ENCODE assay signal across 23 cellular contexts in genomic region chr4:103171006-103171405, GRCh38. TPM values are rescaled to one million over a fixed set of nuclear protein-coding genes. Genes with fewer than 3 reads are reported as not detected.
A peak's percentile ranks its signal among the peaks of the same experiment; 100 is the strongest.
DNase-seq lines count a peak whose midpoint lies in the region; ATAC-seq and TF ChIP-seq lines count a peak whose summit lies in the region.
"Had no signal": no experiment of that assay in that cellular context is flagged by ENCODE, and none has a peak within 500 bp of the region (broad histone marks: within the 10 kb centered on the region; RNA-seq: fewer than 3 reads in every experiment).

No MANE protein-coding gene starts in this region.

- no peaks in the 10 kb centered on the region for H3K27me3 ChIP-seq in GM23248 (replicated peaks; ENCODE audit: insufficient read depth)
- no peaks in the 10 kb centered on the region for H3K27me3 ChIP-seq in mesenchymal stem cell (ENCODE audit: control insufficient read depth in 1 of 2, insufficient read depth in 1 of 2, low read length in 2 of 2)
- no peaks in the 10 kb centered on the region for H3K27me3 ChIP-seq in skeletal muscle satellite cell (ENCODE audit: control insufficient read depth, insufficient read depth, low read length)
- no peaks in the 10 kb centered on the region for H3K27me3 ChIP-seq in WERI-Rb-1 (ENCODE audit: insufficient read depth, low read depth, severe bottlenecking)

- H3K9me3 ChIP-seq in GM23248 (ENCODE audit: low read depth) = no peaks in the 10 kb centered on the region
- H3K9me3 ChIP-seq in mesenchymal stem cell (ENCODE audit: control insufficient read depth, low read length) = peaks cover 14% of the 10 kb centered on the region
- H3K9me3 ChIP-seq in skeletal muscle satellite cell (replicated peaks; ENCODE audit: low read length) = peaks cover 11% of the 10 kb centered on the region
- peaks cover 8% of the 10 kb centered on the region for H3K9me3 ChIP-seq in WERI-Rb-1 (ENCODE audit: severe bottlenecking)

- H3K4me2 ChIP-seq in GM23248 (ENCODE audit: unreplicated experiment) = no peak overlapping the region
- no peak overlapping the region for H3K4me2 ChIP-seq in mesenchymal stem cell (ENCODE audit: low read length, poor library complexity, severe bottlenecking)
- peak overlapping the region; percentile 39 for H3K4me2 ChIP-seq in skeletal muscle satellite cell (ENCODE audit: low read length)

- no peaks in the 10 kb centered on the region for H3F3A ChIP-seq in GM23248 (ENCODE audit: insufficient read depth)

- ATAC-seq in activated CD8-positive, alpha-beta memory T cell treated with anti-CD3 and anti-CD28 coated beads, Interleukin-2, amount 10 ng/mL, durations not matched to agents 7 days and 5 days = no peak
- ATAC-seq: HCT116 had no signal

- CTCF ChIA-PET in activated CD8-positive, alpha-beta memory T cell treated with anti-CD3 and anti-CD28 coated beads, Interleukin-2, amount 10 ng/mL, durations not matched to agents 7 days and 5 days (lab: Charles Lee) = interaction anchor here (1.4 kb wide), 1 partner anchor 15 kb away, joined by 3 read pairs; no protein-coding TSS in a partner anchor

- H2AFZ ChIP-seq in GM23248 = peak overlapping the region; percentile 27
- no peak overlapping the region for H2AFZ ChIP-seq in mesenchymal stem cell (ENCODE audit: low read depth, low read length)

- H3K4ac ChIP-seq in mesenchymal stem cell (ENCODE audit: low read depth in 1 of 2, low read length in 2 of 2) = no peak overlapping the region

- TF ChIP-seq CTCF in choroid plexus epithelial cell (conservative IDR thresholded peaks at IDR 0.05; ENCODE audit: low read depth, low read length) = no peak
- TF ChIP-seq CTCF in WERI-Rb-1 (IDR thresholded peaks at IDR 0.05; ENCODE audit: low read depth, low read length) = no peak

- no peaks in the 10 kb centered on the region for H4K20me1 ChIP-seq in GM23248 (ENCODE audit: insufficient read depth)

- H2AK5ac ChIP-seq in mesenchymal stem cell (ENCODE audit: low read length, severe bottlenecking) = no peak overlapping the region

- H2BK120ac ChIP-seq in mesenchymal stem cell (ENCODE audit: low read depth, low read length) = no peak overlapping the region

- peaks cover 15% of the 10 kb centered on the region for H3K79me1 ChIP-seq in mesenchymal stem cell (replicated peaks; ENCODE audit: low read length, poor library complexity, severe bottlenecking)

- no peak overlapping the region for H2BK15ac ChIP-seq in mesenchymal stem cell (ENCODE audit: low read depth, poor library complexity, severe bottlenecking)

- H4K8ac ChIP-seq in mesenchymal stem cell (ENCODE audit: low read length) = no peak overlapping the region

- H3K4me1 ChIP-seq in GM23248 (ENCODE audit: insufficient read depth) = no peaks in the 10 kb centered on the region
- no peaks in the 10 kb centered on the region for H3K4me1 ChIP-seq in mesenchymal stem cell (ENCODE audit: control insufficient read depth, insufficient read depth, low read depth, low read length)
- H3K4me1 ChIP-seq in skeletal muscle satellite cell (ENCODE audit: control insufficient read depth, insufficient read depth, low read length) = no peaks in the 10 kb centered on the region

- in situ Hi-C loops in GM23248 (cut with MboI) = no loop called here

- no peak overlapping the region for H3K14ac ChIP-seq in mesenchymal stem cell (ENCODE audit: low read length in 2 of 2)

- peaks cover 81% of the 10 kb centered on the region for H3K36me3 Mint-ChIP-seq in activated CD8-positive, alpha-beta memory T cell treated with anti-CD3 and anti-CD28 coated beads, Interleukin-2, amount 10 ng/mL, durations not matched to agents 7 days and 5 days

- H3K27ac Mint-ChIP-seq in activated CD8-positive, alpha-beta memory T cell treated with anti-CD3 and anti-CD28 coated beads, Interleukin-2, amount 10 ng/mL, durations not matched to agents 7 days and 5 days = no peak overlapping the region
- H3K27ac Mint-ChIP-seq: B cell; CD8-positive, alpha-beta memory T cell had no signal

- H3K18ac ChIP-seq in mesenchymal stem cell (ENCODE audit: low read depth in 1 of 2, low read length in 2 of 2) = no peak overlapping the region

- H2BK5ac ChIP-seq in mesenchymal stem cell (ENCODE audit: low read depth, low read length, poor library complexity, severe bottlenecking) = no peak overlapping the region

- H3K36me3 ChIP-seq in GM23248 (ENCODE audit: low read depth) = no peaks in the 10 kb centered on the region; the same call in 1 of the 2 replicates
- H3K36me3 ChIP-seq in mesenchymal stem cell (ENCODE audit: control insufficient read depth in 1 of 2, insufficient read depth in 2 of 2, low read depth in 1 of 2, low read length in 2 of 2) = peaks cover 11 to 17% of the 10 kb centered on the region in 2 experiments
- peaks cover 28% of the 10 kb centered on the region for H3K36me3 ChIP-seq in skeletal muscle satellite cell (ENCODE audit: insufficient read depth, low read length)
- peaks cover 43% of the 10 kb centered on the region for H3K36me3 ChIP-seq in WERI-Rb-1

- DNase-seq in GM23248 (no peak), choroid plexus epithelial cell (ENCODE audit: low read depth) (peak; percentile 67), mesenchymal stem cell (peak; percentile 11), NCI-H1930 (lab: John Stamatoyannopoulos, UW) (no peak), WERI-Rb-1 (no peak)
- DNase-seq in activated CD8-positive, alpha-beta memory T cell treated with anti-CD3 and anti-CD28 coated beads, Interleukin-2, amount 10 ng/mL, durations not matched to agents 7 days and 5 days = no peak
- DNase-seq: CD8-positive, alpha-beta memory T cell; DMS 273 treated with DMSO at 0.1 percent for 48 hours; DMS79 treated with DMSO at 0.1 percent for 48 hours; GF-D8; KBM-7; NCI-H1048; NCI-H1417; NCI-H1694; NCI-H2081; NCI-H2227 treated with DMSO at 0.1 percent for 48 hours; NCI-H526 treated with DMSO at 0.1 percent for 48 hours; Right ventricle myocardium superior; RPMI8226 had no signal

- no peak overlapping the region for H3K9ac ChIP-seq in GM23248
- H3K9ac ChIP-seq in mesenchymal stem cell (ENCODE audit: low read length) = no peak overlapping the region
- H3K9ac ChIP-seq in skeletal muscle satellite cell (ENCODE audit: low read depth, low read length) = peak overlapping the region; percentile 9

- H3K4me3 Mint-ChIP-seq in activated CD8-positive, alpha-beta memory T cell treated with anti-CD3 and anti-CD28 coated beads, Interleukin-2, amount 10 ng/mL, durations not matched to agents 7 days and 5 days = no peak overlapping the region
- H3K4me3 Mint-ChIP-seq: B cell; CD8-positive, alpha-beta memory T cell had no signal

- H3K4me3 ChIP-seq in GM23248 (no peak overlapping the region), choroid plexus epithelial cell (ENCODE audit: low read depth, low read length) (no peak overlapping the region), mesenchymal stem cell (ENCODE audit: insufficient read depth in 1 of 2, low read depth in 1 of 2, low read length in 2 of 2) (no peak overlapping the region), skeletal muscle satellite cell (ENCODE audit: low read length) (no peak overlapping the region), WERI-Rb-1 (ENCODE audit: low read depth, low read length) (no peak overlapping the region)

- H4K91ac ChIP-seq in mesenchymal stem cell (ENCODE audit: low read length) = no peak overlapping the region

- H3K9me2 ChIP-seq in GM23248 (ENCODE audit: insufficient read depth) = no peaks in the 10 kb centered on the region

- peaks cover 20% of the 10 kb centered on the region for H3K79me2 ChIP-seq in GM23248 (ENCODE audit: insufficient read depth)

- H3K23ac ChIP-seq in mesenchymal stem cell (ENCODE audit: low read length in 2 of 2) = no peak overlapping the region

- H3K9me3 Mint-ChIP-seq in activated CD8-positive, alpha-beta memory T cell treated with anti-CD3 and anti-CD28 coated beads, Interleukin-2, amount 10 ng/mL, durations not matched to agents 7 days and 5 days (ENCODE audit: low read depth) = peaks cover 17% of the 10 kb centered on the region

- H3K27me3 Mint-ChIP-seq in activated CD8-positive, alpha-beta memory T cell treated with anti-CD3 and anti-CD28 coated beads, Interleukin-2, amount 10 ng/mL, durations not matched to agents 7 days and 5 days = no peaks in the 10 kb centered on the region
- H3K27me3 Mint-ChIP-seq: B cell; CD8-positive, alpha-beta memory T cell had no signal

- H2BK12ac ChIP-seq in mesenchymal stem cell (ENCODE audit: low read length in 2 of 2) = no peak overlapping the region

- peaks cover 8% of the 10 kb centered on the region for H3K4me1 Mint-ChIP-seq in activated CD8-positive, alpha-beta memory T cell treated with anti-CD3 and anti-CD28 coated beads, Interleukin-2, amount 10 ng/mL, durations not matched to agents 7 days and 5 days
- H3K4me1 Mint-ChIP-seq: B cell had no signal

- H3K27ac ChIP-seq in GM23248 (no peak overlapping the region), mesenchymal stem cell (ENCODE audit: low read length, poor library complexity, severe bottlenecking) (no peak overlapping the region), WERI-Rb-1 (no peak overlapping the region)
- H3K27ac ChIP-seq: C4-2B had no signal

RNA-seq across cellular contexts. Expression of gene CENPE, which starts 27.1 kb away (rescaled TPM):
- total RNA-seq in GM23248 (2014; rRNA removed; shearing (Covaris generic)) = 7.7 and 11.0 TPM in 2 replicates
- 6.7 and 9.1 TPM in 2 replicates for polyA plus RNA-seq in GM23248 (2016; fragmentation: Nextera tagmentation; extraction: Ambion mirVana)
- 3.8 TPM for polyA plus RNA-seq in mesenchymal stem cell (2013, experiment 1 of 2)
- polyA plus RNA-seq in mesenchymal stem cell (2013, experiment 2 of 2) = 3.6 TPM
- total RNA-seq in skeletal muscle satellite cell (2012; rRNA removed) = 14.2 and 15.5 TPM in 2 replicates
- 10 to 100 TPM; 56.6 to 73.3 TPM for total RNA-seq in activated CD8-positive, alpha-beta memory T cell treated with anti-CD3 and anti-CD28 coated beads, Interleukin-2, amount 10 ng/mL, durations not matched to agents 7 days and 5 days

Comparison
In these comparisons a context has a peak if more than half of its experiments do, and no peak if none do; other contexts are left out.
1. DNase-seq: peak in choroid plexus epithelial cell (single experiment) and mesenchymal stem cell (single experiment); none in GM23248 (single experiment), NCI-H1930 (0 of 2), WERI-Rb-1 (single experiment) and activated CD8-positive, alpha-beta memory T cell treated with anti-CD3 and anti-CD28 coated beads, Interleukin-2, amount 10 ng/mL, durations not matched to agents 7 days and 5 days (single experiment).